Comparison of ENCODE assay signal across 1 cellular context in genomic region chr15:83092309-83092976, GRCh38.
A peak's percentile ranks its signal among the peaks of the same experiment; 100 is the strongest.
TF ChIP-seq lines count a peak whose summit lies in the region.

No MANE protein-coding gene starts in this region.

TF ChIP-seq in GM12878, 131 proteins besides CTCF, POLR2A, EP300 and RAD21:
- TF ChIP-seq SMC3 (IDR thresholded peaks at IDR 0.05; ENCODE audit: borderline replicate concordance, low read length) (no peak), EED (IDR thresholded peaks at IDR 0.05; ENCODE audit: low read depth) (0 out of 2 replicates have a peak, but pooled peaks have one; percentile 37), TBL1XR1 (IDR thresholded peaks at IDR 0.05; ENCODE audit: low read depth, low read length) (no peak), ELK1 (IDR thresholded peaks at IDR 0.05; ENCODE audit: low read depth, low read length) (no peak), CREM (IDR thresholded peaks at IDR 0.05; ENCODE audit: low read depth) (peak; percentile 44; the same call in 1 of the 2 replicates), ATF2 (IDR thresholded peaks at IDR 0.05; ENCODE audit: low read length) (0 out of 2 replicates have a peak, but pooled peaks have one; percentile 19), POLR2AphosphoS5 (IDR thresholded peaks at IDR 0.05; ENCODE audit: low read length) (peak; percentile 44), CHD2 (IDR thresholded peaks at IDR 0.05; ENCODE audit: borderline replicate concordance, low read depth, low read length) (no peak), TCF3 (IDR thresholded peaks at IDR 0.05; ENCODE audit: borderline replicate concordance, insufficient read depth, low read depth, low read length) (peak; percentile 40; the same call in 1 of the 2 replicates), IKZF1 (conservative IDR thresholded peaks at IDR 0.05) (no peak), GABPA (IDR thresholded peaks at IDR 0.05; ENCODE audit: low read depth) (peak; percentile 15; the same call in 1 of the 2 replicates), RAD51 (IDR thresholded peaks at IDR 0.05) (no peak), CBFB (IDR thresholded peaks at IDR 0.05; ENCODE audit: low read depth) (no peak), NFIC (IDR thresholded peaks at IDR 0.05; ENCODE audit: low read depth, low read length) (peak; percentile 43), ATF7 (IDR thresholded peaks at IDR 0.05; ENCODE audit: low read depth) (peak; percentile 48; the same call in 1 of the 2 replicates), SPI1 (IDR thresholded peaks at IDR 0.05; ENCODE audit: borderline replicate concordance, insufficient read depth, low read depth, low read length) (peak; percentile 74; the same call in 1 of the 2 replicates), RFX5 (IDR thresholded peaks at IDR 0.05; ENCODE audit: low read depth, low read length) (no peak), BACH1 (IDR thresholded peaks at IDR 0.05; ENCODE audit: borderline replicate concordance) (no peak), TCF12 (IDR thresholded peaks at IDR 0.05; ENCODE audit: low read depth, low read length) (0 out of 2 replicates have a peak, but pooled peaks have one; percentile 27), ZNF24 (IDR thresholded peaks at IDR 0.05) (no peak), FOS (IDR thresholded peaks at IDR 0.05; ENCODE audit: borderline replicate concordance, extremely low read depth, insufficient read length) (no peak), RUNX3 (IDR thresholded peaks at IDR 0.05; ENCODE audit: low read length) (peak; percentile 36; the same call in 1 of the 2 replicates), IKZF2 (IDR thresholded peaks at IDR 0.05) (peak in 1 of 2 experiments; percentile 9; a peak in 1 of 4 replicates), ETV6 (conservative IDR thresholded peaks at IDR 0.05 in 1 of 2, IDR thresholded peaks at IDR 0.05 in 1 of 2; ENCODE audit: borderline replicate concordance in 1 of 2, low read depth in 1 of 2) (peak in 1 of 2 experiments; percentile 28; a peak in 1 of 4 replicates), GATAD2B (conservative IDR thresholded peaks at IDR 0.05; ENCODE audit: low read depth) (no peak), ATF3 (IDR thresholded peaks at IDR 0.05; ENCODE audit: borderline replicate concordance, extremely low read depth, low read depth, low read length) (no peak), SMAD5 (IDR thresholded peaks at IDR 0.05; ENCODE audit: low read depth) (no peak)
